Comparison of ENCODE assay signal across 9 cellular contexts in the genomic region with DNA sequence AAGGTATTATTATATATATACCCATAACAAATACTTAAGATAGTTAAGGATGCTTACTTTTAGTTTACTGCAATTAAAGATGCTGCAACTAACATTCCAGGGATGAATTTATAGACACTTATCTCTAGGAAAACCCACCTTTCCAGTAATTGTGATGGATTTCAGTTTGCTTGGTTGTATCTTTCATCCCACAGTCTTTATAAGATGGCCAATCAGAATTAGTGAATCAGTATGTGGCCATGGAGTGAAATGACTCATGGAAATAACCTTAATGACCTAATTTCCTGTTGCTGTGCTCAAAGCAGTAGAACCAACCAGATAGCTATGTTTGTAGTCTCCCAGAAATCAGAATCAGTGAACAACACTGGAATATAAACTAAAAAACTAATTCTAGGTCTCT. TPM values are rescaled to one million over a fixed set of nuclear protein-coding genes. Genes with fewer than 3 reads are reported as not detected.
DNase-seq lines count a peak whose midpoint lies in the region; ATAC-seq lines count a peak whose summit lies in the region.
"Had no signal": no experiment of that assay in that cellular context is flagged by ENCODE, and none has a peak within 500 bp of the region (broad histone marks: within the 10 kb centered on the region; RNA-seq: fewer than 3 reads in every experiment).

No MANE protein-coding gene starts in this region.

- ATAC-seq in GM18909 (IDR thresholded peaks at IDR 0.05; ENCODE audit: poor library complexity, unreplicated experiment) = peak; percentile 90
- ATAC-seq in HG03159 (IDR thresholded peaks at IDR 0.05; ENCODE audit: unreplicated experiment) = peak; percentile 89
- ATAC-seq in natural killer cell treated with Interleukin-12 subunit alpha and Interleukin-12 subunit beta and Interleukin-15 and Interleukin-18, amount 100 ng/mL, for 72 hours = peak; percentile 76 to 89

- peaks cover 4% of the 10 kb centered on the region for H3K4me1 Mint-ChIP-seq in activated T-helper 2 cell treated with anti-CD3 and anti-CD28 coated beads, Interferon-gamma antibody, Interleukin-2, Interleukin-4, amounts not matched to agents 10 μg/mL and 5 μg/mL and 100 μg/mL, durations not matched to agents 14 hours and 24 hours and 36 hours (ENCODE audit: low read depth)
- peaks cover 10 to 15% of the 10 kb centered on the region in 2 donors for H3K4me1 Mint-ChIP-seq in natural killer cell treated with Interleukin-12 subunit alpha and Interleukin-12 subunit beta and Interleukin-15 and Interleukin-18, amount 100 ng/mL, for 72 hours (ENCODE audit: low read depth in 2 of 2)

- no peak overlapping the region for H3K4me3 Mint-ChIP-seq in activated T-helper 2 cell treated with anti-CD3 and anti-CD28 coated beads, Interferon-gamma antibody, Interleukin-2, Interleukin-4, amounts not matched to agents 10 μg/mL and 5 μg/mL and 100 μg/mL, durations not matched to agents 14 hours and 24 hours and 36 hours (ENCODE audit: low read depth)
- H3K4me3 Mint-ChIP-seq in natural killer cell treated with Interleukin-12 subunit alpha and Interleukin-12 subunit beta and Interleukin-15 and Interleukin-18, amount 100 ng/mL, for 72 hours = no peak overlapping the region
- H3K4me3 Mint-ChIP-seq: IgD-negative memory B cell had no signal

- H3K27ac Mint-ChIP-seq in activated T-helper 2 cell treated with anti-CD3 and anti-CD28 coated beads, Interferon-gamma antibody, Interleukin-2, Interleukin-4, amounts not matched to agents 10 μg/mL and 5 μg/mL and 100 μg/mL, durations not matched to agents 14 hours and 24 hours and 36 hours = peak overlapping the region; percentile 70
- peak overlapping the region; percentile 63 to 89 for H3K27ac Mint-ChIP-seq in natural killer cell treated with Interleukin-12 subunit alpha and Interleukin-12 subunit beta and Interleukin-15 and Interleukin-18, amount 100 ng/mL, for 72 hours
- H3K27ac Mint-ChIP-seq: IgD-negative memory B cell had no signal

- H3K27me3 Mint-ChIP-seq in activated T-helper 2 cell treated with anti-CD3 and anti-CD28 coated beads, Interferon-gamma antibody, Interleukin-2, Interleukin-4, amounts not matched to agents 10 μg/mL and 5 μg/mL and 100 μg/mL, durations not matched to agents 14 hours and 24 hours and 36 hours (ENCODE audit: low read depth) = no peaks in the 10 kb centered on the region
- H3K27me3 Mint-ChIP-seq in natural killer cell treated with Interleukin-12 subunit alpha and Interleukin-12 subunit beta and Interleukin-15 and Interleukin-18, amount 100 ng/mL, for 72 hours = no peaks in the 10 kb centered on the region

- H3K9me3 Mint-ChIP-seq in activated T-helper 2 cell treated with anti-CD3 and anti-CD28 coated beads, Interferon-gamma antibody, Interleukin-2, Interleukin-4, amounts not matched to agents 10 μg/mL and 5 μg/mL and 100 μg/mL, durations not matched to agents 14 hours and 24 hours and 36 hours = peaks cover 7% of the 10 kb centered on the region
- H3K9me3 Mint-ChIP-seq in natural killer cell treated with Interleukin-12 subunit alpha and Interleukin-12 subunit beta and Interleukin-15 and Interleukin-18, amount 100 ng/mL, for 72 hours = no peaks in the 10 kb centered on the region

- no peak for DNase-seq in activated T-helper 2 cell treated with anti-CD3 and anti-CD28 coated beads, Interferon-gamma antibody, Interleukin-2, Interleukin-4, amounts not matched to agents 10 μg/mL and 5 μg/mL and 100 μg/mL, durations not matched to agents 14 hours and 24 hours and 36 hours (ENCODE audit: low spot score)
- no peak for DNase-seq in natural killer cell treated with Interleukin-12 subunit alpha and Interleukin-12 subunit beta and Interleukin-15 and Interleukin-18, amount 100 ng/mL, for 72 hours (ENCODE audit: low spot score)
- DNase-seq in NCI-H1417 treated with DMSO at 0.1 percent for 48 hours (lab: John Stamatoyannopoulos, UW) (no peak), middle frontal gyrus (ENCODE audit: extremely low spot score, low spot score) (no peak)
- DNase-seq in stimulated activated CD4-positive, alpha-beta T cell treated with anti-CD3 and anti-CD28 coated beads, Interleukin-12 subunit alpha, Interleukin-12 subunit beta, amount 100 ng/mL, for 4 hours = no peak
- DNase-seq: stimulated activated CD4-positive, alpha-beta T cell treated with anti-CD3 and anti-CD28 coated beads, Interleukin-15, amount 100 ng/mL, for 24 hours had no signal

- H3K36me3 Mint-ChIP-seq in activated T-helper 2 cell treated with anti-CD3 and anti-CD28 coated beads, Interferon-gamma antibody, Interleukin-2, Interleukin-4, amounts not matched to agents 10 μg/mL and 5 μg/mL and 100 μg/mL, durations not matched to agents 14 hours and 24 hours and 36 hours (ENCODE audit: low read depth) = peaks cover 52% of the 10 kb centered on the region
- H3K36me3 Mint-ChIP-seq in natural killer cell treated with Interleukin-12 subunit alpha and Interleukin-12 subunit beta and Interleukin-15 and Interleukin-18, amount 100 ng/mL, for 72 hours = peaks cover 17% of the 10 kb centered on the region

- intact Hi-C loops in activated T-helper 2 cell treated with anti-CD3 and anti-CD28 coated beads, Interferon-gamma antibody, Interleukin-2, Interleukin-4, amounts not matched to agents 10 μg/mL and 5 μg/mL and 100 μg/mL, durations not matched to agents 14 hours and 24 hours and 36 hours (cut with micrococcal nuclease) = no loop called here

RNA-seq across cellular contexts. Expression of a gene that starts 26.4 kb away (rescaled TPM):
- 12.6 and 14.8 TPM in 2 replicates for total RNA-seq in activated T-helper 2 cell treated with anti-CD3 and anti-CD28 coated beads, Interferon-gamma antibody, Interleukin-2, Interleukin-4, amounts not matched to agents 10 μg/mL and 5 μg/mL and 100 μg/mL, durations not matched to agents 14 hours and 24 hours and 36 hours
- 10 to 100 TPM; 12.8 to 30.4 TPM for total RNA-seq in natural killer cell treated with Interleukin-12 subunit alpha and Interleukin-12 subunit beta and Interleukin-15 and Interleukin-18, amount 100 ng/mL, for 72 hours

RNA-seq across cellular contexts. Expression of a gene that starts 26.7 kb away (rescaled TPM):
- total RNA-seq in activated T-helper 2 cell treated with anti-CD3 and anti-CD28 coated beads, Interferon-gamma antibody, Interleukin-2, Interleukin-4, amounts not matched to agents 10 μg/mL and 5 μg/mL and 100 μg/mL, durations not matched to agents 14 hours and 24 hours and 36 hours = 14.2 and 14.6 TPM in 2 replicates
- 10 to 100 TPM; 10.0 to 19.1 TPM for total RNA-seq in natural killer cell treated with Interleukin-12 subunit alpha and Interleukin-12 subunit beta and Interleukin-15 and Interleukin-18, amount 100 ng/mL, for 72 hours
